7 cellular contexts compared by ENCODE assay signal in genomic region chr3:45693941-45694521, GRCh38. TPM values are rescaled to one million over a fixed set of nuclear protein-coding genes. Genes with fewer than 3 reads are reported as not detected.
DNase-seq lines count a peak whose midpoint lies in the region; ATAC-seq and TF ChIP-seq lines count a peak whose summit lies in the region.

No MANE protein-coding gene starts in this region.

- DNase-seq in GM13976 (ENCODE audit: low spot score): peak; percentile 39
- DNase-seq in Karpas-422: no peak
- peak; percentile 44 for DNase-seq in activated naive CD4-positive, alpha-beta T cell treated with anti-CD3 and anti-CD28 coated beads, Interleukin-2, amount 10 ng/mL, durations not matched to agents 7 days and 5 days
- no peak for DNase-seq in NCI-H2081 (lab: John Stamatoyannopoulos, UW)
- no peak for DNase-seq in RWPE1 (ENCODE audit: low spot score)

- peak overlapping the region; percentile 88 for H3K27ac Mint-ChIP-seq in activated naive CD4-positive, alpha-beta T cell treated with anti-CD3 and anti-CD28 coated beads, Interleukin-2, amount 10 ng/mL, durations not matched to agents 7 days and 5 days

- H3K9me3 Mint-ChIP-seq in activated naive CD4-positive, alpha-beta T cell treated with anti-CD3 and anti-CD28 coated beads, Interleukin-2, amount 10 ng/mL, durations not matched to agents 7 days and 5 days: peaks cover under 1% of the 10 kb centered on the region

- H3K4me2 ChIP-seq in Karpas-422 (ENCODE audit: low read depth, low read length, poor library complexity, severe bottlenecking) (peak overlapping the region; percentile 19), parathyroid adenoma (ENCODE audit: low read length) (no peak overlapping the region)

- no peaks in the 10 kb centered on the region for H3K9me3 ChIP-seq in Karpas-422 (ENCODE audit: low read length)
- H3K9me3 ChIP-seq in parathyroid adenoma (ENCODE audit: control insufficient read depth, low read length): no peaks in the 10 kb centered on the region

- peaks cover 44% of the 10 kb centered on the region for H3K36me3 ChIP-seq in Karpas-422 (ENCODE audit: insufficient read depth, low read length)
- no peaks in the 10 kb centered on the region for H3K36me3 ChIP-seq in parathyroid adenoma (ENCODE audit: control insufficient read depth, insufficient read depth, low read length)

- H3K4me3 ChIP-seq in Karpas-422 (ENCODE audit: low read length): no peak overlapping the region
- no peak overlapping the region for H3K4me3 ChIP-seq in parathyroid adenoma (ENCODE audit: low read depth, low read length)

- TF ChIP-seq CTCF in GM13976 (IDR thresholded peaks at IDR 0.05; ENCODE audit: borderline replicate concordance, control extremely low read depth, extremely low read depth, insufficient read depth, missing control alignments): no peak
- no peak for TF ChIP-seq CTCF in parathyroid adenoma (IDR thresholded peaks at IDR 0.05)
- no peak for TF ChIP-seq CTCF in RWPE1 (conservative IDR thresholded peaks at IDR 0.05; ENCODE audit: low read depth)

- in situ Hi-C loops in GM13976 (cut with MboI; ENCODE audit: low sequenced_read_pairs, unreplicated experiment): no loop called here

- H3K4me1 ChIP-seq in Karpas-422 (ENCODE audit: low read length) (peaks cover 51% of the 10 kb centered on the region), parathyroid adenoma (peaks cover 16% of the 10 kb centered on the region)

- no peaks in the 10 kb centered on the region for H3K9me2 ChIP-seq in Karpas-422 (replicated peaks; ENCODE audit: insufficient read depth, low read length)

- no peak for ATAC-seq in HG02973 (IDR thresholded peaks at IDR 0.05; ENCODE audit: unreplicated experiment)

- 0 out of 2 replicates have a peak, but pooled peaks cover 5% of the 10 kb centered on the region for H4K20me1 ChIP-seq in Karpas-422 (ENCODE audit: insufficient read depth, low read depth, low read length)

- H3K27me3 Mint-ChIP-seq in activated naive CD4-positive, alpha-beta T cell treated with anti-CD3 and anti-CD28 coated beads, Interleukin-2, amount 10 ng/mL, durations not matched to agents 7 days and 5 days: peaks cover 2% of the 10 kb centered on the region

- POLR2A ChIA-PET in RWPE1 (lab: Yijun Ruan, JAX; ENCODE audit: low non-redundant PET): no interaction called here

- peaks cover 98% of the 10 kb centered on the region for H3K79me2 ChIP-seq in Karpas-422 (ENCODE audit: low read length)
- H3K79me2 ChIP-seq in parathyroid adenoma: peaks cover 75% of the 10 kb centered on the region

- peaks cover 66% of the 10 kb centered on the region for H3K4me1 Mint-ChIP-seq in activated naive CD4-positive, alpha-beta T cell treated with anti-CD3 and anti-CD28 coated beads, Interleukin-2, amount 10 ng/mL, durations not matched to agents 7 days and 5 days

- peak overlapping the region; percentile 52 for H3K4me3 Mint-ChIP-seq in activated naive CD4-positive, alpha-beta T cell treated with anti-CD3 and anti-CD28 coated beads, Interleukin-2, amount 10 ng/mL, durations not matched to agents 7 days and 5 days

- H3K36me3 Mint-ChIP-seq in activated naive CD4-positive, alpha-beta T cell treated with anti-CD3 and anti-CD28 coated beads, Interleukin-2, amount 10 ng/mL, durations not matched to agents 7 days and 5 days: peaks cover 48% of the 10 kb centered on the region

- H3K27me3 ChIP-seq in Karpas-422 (ENCODE audit: low read length) (no peaks in the 10 kb centered on the region), parathyroid adenoma (ENCODE audit: control insufficient read depth, insufficient read depth, low read length) (no peaks in the 10 kb centered on the region)

- CTCF ChIA-PET in activated naive CD4-positive, alpha-beta T cell treated with anti-CD3 and anti-CD28 coated beads, Interleukin-2, amount 10 ng/mL, durations not matched to agents 7 days and 5 days (lab: Charles Lee): interaction anchor here (2.5 kb wide), 1 partner anchor 34 kb away, joined by 9 read pairs; no protein-coding TSS in a partner anchor
- CTCF ChIA-PET in RWPE1 (lab: Yijun Ruan, JAX): no interaction called here

- H3K9ac ChIP-seq in Karpas-422 (ENCODE audit: low read length) (no peak overlapping the region), parathyroid adenoma (no peak overlapping the region)

- H3K27ac ChIP-seq in Karpas-422 (ENCODE audit: low read length): 0 out of 2 replicates have a peak overlapping the region, but pooled peaks have one; percentile 7
- H3K27ac ChIP-seq in parathyroid adenoma: peak overlapping the region; percentile 11
- no peak overlapping the region for H3K27ac ChIP-seq in RWPE1

- H2AFZ ChIP-seq in Karpas-422 (ENCODE audit: low read length) (no peak overlapping the region), parathyroid adenoma (no peak overlapping the region)

RNA-seq across cellular contexts. Expression of gene SACM1L, which starts 4.8 kb away (rescaled TPM):
- 41.9 and 61.8 TPM in 2 replicates for total RNA-seq in Karpas-422 (2014; rRNA removed; shearing (Covaris generic); ENCODE audit: low replicate concordance)

Comparison
In these comparisons a context has a peak if more than half of its experiments do, and no peak if none do; other contexts are left out.
1. DNase-seq: peak in GM13976 (single experiment) and activated naive CD4-positive, alpha-beta T cell treated with anti-CD3 and anti-CD28 coated beads, Interleukin-2, amount 10 ng/mL, durations not matched to agents 7 days and 5 days (single experiment); none in Karpas-422 (single experiment), NCI-H2081 (0 of 2) and RWPE1 (single experiment).